8 cellular contexts compared by ENCODE assay signal in genomic region chr10:71998840-71999194, GRCh38. TPM values are rescaled to one million over a fixed set of nuclear protein-coding genes. Genes with fewer than 3 reads are reported as not detected.
DNase-seq lines count a peak whose midpoint lies in the region; ATAC-seq and TF ChIP-seq lines count a peak whose summit lies in the region.

No MANE protein-coding gene starts in this region.

- no peaks in the 10 kb centered on the region for H3K36me3 ChIP-seq in right atrium auricular region

- no peaks in the 10 kb centered on the region for H3K27me3 ChIP-seq in right atrium auricular region

- ATAC-seq in sciatic nerve (peak; percentile 51), GM19463 (IDR thresholded peaks at IDR 0.05; ENCODE audit: unreplicated experiment) (no peak), HG03354 (IDR thresholded peaks at IDR 0.05; ENCODE audit: poor library complexity, severe bottlenecking, unreplicated experiment) (no peak), GM18868 (IDR thresholded peaks at IDR 0.05; ENCODE audit: unreplicated experiment) (no peak)

- peak; percentile 44 for DNase-seq in G401 (ENCODE audit: low spot score)
- DNase-seq in amniotic epithelial cell (ENCODE audit: low read depth) = peak; percentile 66
- peak; percentile 87 for DNase-seq in right atrium auricular region (ENCODE audit: low spot score)
- no peak for DNase-seq in sciatic nerve (ENCODE audit: low spot score)
- no peak for DNase-seq in NCI-H1417 (lab: John Stamatoyannopoulos, UW)

- in situ Hi-C loops in G401 (cut with HindIII; ENCODE audit: low sequenced_read_pairs) = no loop called here

- H3K4me1 ChIP-seq in right atrium auricular region = peaks cover 0 to 73% of the 10 kb centered on the region in 2 donors

- no peak for TF ChIP-seq CTCF in right atrium auricular region (IDR thresholded peaks at IDR 0.05)

- H3K27ac ChIP-seq in right atrium auricular region = peak overlapping the region; percentile 87

- intact Hi-C loops in sciatic nerve (cut with DNase I) = loop anchor here (5.0 kb wide), 1 partner anchor 872 kb away; no protein-coding TSS in a partner anchor

- no peaks in the 10 kb centered on the region for H3K9me3 ChIP-seq in right atrium auricular region

- H3K4me3 ChIP-seq in right atrium auricular region = no peak overlapping the region

RNA-seq across cellular contexts. Expression of gene CHST3, which starts 34.6 kb away (rescaled TPM):
- 26.6 and 29.9 TPM in 2 replicates for total RNA-seq in G401 (2014; rRNA removed; shearing (Covaris generic))
- 10 to 100 TPM; 21.3 to 45.4 TPM for total RNA-seq in right atrium auricular region
- total RNA-seq in sciatic nerve = 36.5 TPM

Comparison
In these comparisons a context has a peak if more than half of its experiments do, and no peak if none do; other contexts are left out.
1. DNase-seq: peak in G401 (single experiment), amniotic epithelial cell (single experiment) and right atrium auricular region (single experiment); none in sciatic nerve (single experiment) and NCI-H1417 (0 of 3).